ENCODE assay signal across 20 cellular contexts in the genomic region with DNA sequence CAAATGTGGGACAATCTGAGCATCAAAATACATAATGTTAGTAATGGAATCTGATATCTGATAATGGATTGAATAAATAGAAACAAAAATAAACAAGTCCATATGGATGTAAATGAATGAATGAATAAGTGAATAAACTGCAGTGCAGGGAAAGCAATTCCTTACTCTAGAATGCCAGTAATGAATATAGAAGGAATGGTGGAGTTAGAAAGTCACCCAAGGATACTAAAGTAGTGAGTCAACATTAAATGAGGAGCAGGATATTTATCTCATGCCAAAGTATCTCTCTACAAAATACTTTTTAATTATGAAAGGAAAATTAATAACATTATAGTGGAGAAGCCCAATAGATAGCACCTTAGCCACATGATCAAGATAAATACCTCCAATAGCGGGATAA.
"Had no signal": no experiment of that assay in that cellular context is flagged by ENCODE, and none has a peak within 500 bp of the region (broad histone marks: within the 10 kb centered on the region; RNA-seq: fewer than 3 reads in every experiment).

No MANE protein-coding gene starts in this region.

- H3K36me3 Mint-ChIP-seq: natural killer cell had no signal

- H3K4me3 Mint-ChIP-seq: natural killer cell; stimulated activated naive CD8-positive, alpha-beta T cell treated with anti-CD3 and anti-CD28 coated beads, Interleukin-15, amount 100 ng/mL, for 72 hours had no signal

- DNase-seq: cortex of kidney; foreskin keratinocyte; glutamatergic neuron; heart right ventricle; hippocampal formation; left cardiac atrium; left lung; mesenchymal stem cell; natural killer cell; occipital lobe; right lobe of liver; stimulated activated CD4-positive, alpha-beta T cell treated with anti-CD3 and anti-CD28 coated beads, Interleukin-12 subunit alpha, Interleukin-12 subunit beta, amount 100 ng/mL, for 4 hours; stimulated activated CD4-positive, alpha-beta T cell treated with anti-CD3 and anti-CD28 coated beads, Interleukin-1b, Interleukin-23, amount 100 ng/mL, for 48 hours; stimulated activated CD4-positive, alpha-beta T cell treated with anti-CD3 and anti-CD28 coated beads, Interleukin-4, amount 100 ng/mL, for 1 hour; stimulated activated CD8-positive, alpha-beta memory T cell treated with anti-CD3 and anti-CD28 coated beads, Interleukin-4, amount 100 ng/mL, for 48 hours; stimulated activated naive CD4-positive, alpha-beta T cell; stimulated activated naive CD8-positive, alpha-beta T cell treated with anti-CD3 and anti-CD28 coated beads, Interleukin-15, amount 100 ng/mL, for 72 hours; transverse colon had no signal

- ATAC-seq: foreskin keratinocyte; gastroesophageal sphincter; heart right ventricle; left cardiac atrium; left lung; natural killer cell; right lobe of liver; stimulated activated naive CD8-positive, alpha-beta T cell treated with anti-CD3 and anti-CD28 coated beads, Interleukin-15, amount 100 ng/mL, for 72 hours had no signal

- H3K27me3 Mint-ChIP-seq: progenitor cell of endocrine pancreas; stimulated activated naive CD8-positive, alpha-beta T cell treated with anti-CD3 and anti-CD28 coated beads, Interleukin-15, amount 100 ng/mL, for 72 hours had no signal

- H3K4me1 Mint-ChIP-seq: natural killer cell; stimulated activated naive CD8-positive, alpha-beta T cell treated with anti-CD3 and anti-CD28 coated beads, Interleukin-15, amount 100 ng/mL, for 72 hours had no signal

- H3K27ac Mint-ChIP-seq: natural killer cell, progenitor cell of endocrine pancreas had no signal

- H3K9me3 Mint-ChIP-seq: stimulated activated naive CD8-positive, alpha-beta T cell treated with anti-CD3 and anti-CD28 coated beads, Interleukin-15, amount 100 ng/mL, for 72 hours had no signal
